In genomic region chr14:35365130-35366047, GRCh38 we compare ENCODE assay signal across 8 cellular contexts. TPM values are rescaled to one million over a fixed set of nuclear protein-coding genes. Genes with fewer than 3 reads are reported as not detected.
DNase-seq lines count a peak whose midpoint lies in the region; ATAC-seq, FAIRE-seq and TF ChIP-seq lines count a peak whose summit lies in the region.

No MANE protein-coding gene starts in this region.

- no peaks in the 10 kb centered on the region for H3K36me3 Mint-ChIP-seq in activated CD4-positive, alpha-beta T cell treated with anti-CD3 and anti-CD28 coated beads for 36 hours (ENCODE audit: low read depth)

- ATAC-seq in HG03558 (IDR thresholded peaks at IDR 0.05; ENCODE audit: extremely low read depth, unreplicated experiment) (peak; percentile 46), mucosa of descending colon (peak; percentile 92), HG02571 (IDR thresholded peaks at IDR 0.05; ENCODE audit: unreplicated experiment) (no peak)
- ATAC-seq in activated CD4-positive, alpha-beta T cell treated with anti-CD3 and anti-CD28 coated beads for 36 hours: peak; percentile 96

- H3K27me3 ChIP-seq in BLaER1 treated with 17β-estradiol and CSF1 and Interleukin-3, amounts not matched to agents 10 nM and 100 nM: no peaks in the 10 kb centered on the region
- no peaks in the 10 kb centered on the region for H3K27me3 ChIP-seq in colonic mucosa

- H3K27me3 Mint-ChIP-seq in activated CD4-positive, alpha-beta T cell treated with anti-CD3 and anti-CD28 coated beads for 36 hours: no peaks in the 10 kb centered on the region

- H3K9ac ChIP-seq in BLaER1 treated with 17β-estradiol and CSF1 and Interleukin-3, amounts not matched to agents 10 nM and 100 nM: peak overlapping the region in 7 of 11 experiments; percentile 2 to 82 (median 64); a peak in 11 of 22 replicates
- H3K9ac ChIP-seq in colonic mucosa (ENCODE audit: low read depth in 2 of 2, low read length in 2 of 2): peak overlapping the region in 1 of 2 donors; percentile 40

- H3K4me3 Mint-ChIP-seq in activated CD4-positive, alpha-beta T cell treated with anti-CD3 and anti-CD28 coated beads for 36 hours: peak overlapping the region; percentile 36

- H3K27ac Mint-ChIP-seq in activated CD4-positive, alpha-beta T cell treated with anti-CD3 and anti-CD28 coated beads for 36 hours: peak overlapping the region; percentile 97

- no peak for FAIRE-seq in GM19239 (lab: Jason Lieb, UNC)

- POLR2A ChIA-PET in activated CD4-positive, alpha-beta T cell treated with anti-CD3 and anti-CD28 coated beads for 36 hours (lab: Charles Lee): interaction anchor here (0.5 to 3.5 kb wide), 16 partner anchors 9 to 417 kb away, joined by 3 to 87 read pairs (median 7); partner anchors contain the start of genes NFKBIA and PSMA6

- CTCF ChIA-PET in activated CD4-positive, alpha-beta T cell treated with anti-CD3 and anti-CD28 coated beads for 36 hours (lab: Charles Lee): interaction anchor here (0.6 to 3.7 kb wide), 12 partner anchors 9 to 486 kb away, joined by 3 to 19 read pairs (median 4); partner anchors contain the start of genes NFKBIA and PSMA6

- no peaks in the 10 kb centered on the region for H3K9me3 Mint-ChIP-seq in activated CD4-positive, alpha-beta T cell treated with anti-CD3 and anti-CD28 coated beads for 36 hours (ENCODE audit: low read depth)

- peak overlapping the region; percentile 76 to 93 (median 83) for H3K4me2 ChIP-seq in BLaER1 treated with 17β-estradiol and CSF1 and Interleukin-3, amounts not matched to agents 10 nM and 100 nM

- peaks cover 0 to 5% (median 0%) of the 10 kb centered on the region in 11 experiments; a peak in 1 of 22 replicates for H3K9me3 ChIP-seq in BLaER1 treated with 17β-estradiol and CSF1 and Interleukin-3, amounts not matched to agents 10 nM and 100 nM (replicated peaks in 1 of 11)
- H3K9me3 ChIP-seq in colonic mucosa: no peaks in the 10 kb centered on the region
- H3K9me3 ChIP-seq in mucosa of descending colon: no peaks in the 10 kb centered on the region

- DNase-seq in activated CD4-positive, alpha-beta T cell treated with anti-CD3 and anti-CD28 coated beads for 36 hours: peak; percentile 93
- DNase-seq in colonic mucosa (peak; percentile 62), mucosa of descending colon (peak in 2 of 3 donors; percentile 50 to 79), GM19239 (ENCODE audit: insufficient read length, low spot score) (no peak)
- DNase-seq in stimulated activated CD8-positive, alpha-beta memory T cell treated with anti-CD3 and anti-CD28 coated beads, Interleukin-7, amount 100 ng/mL, for 48 hours (ENCODE audit: extremely low read depth in 1 of 2, low read depth in 1 of 2): peak; percentile 66 to 87

- no peaks in the 10 kb centered on the region for H3K36me3 ChIP-seq in BLaER1 treated with 17β-estradiol and CSF1 and Interleukin-3, amounts not matched to agents 10 nM and 100 nM
- no peaks in the 10 kb centered on the region for H3K36me3 ChIP-seq in colonic mucosa
- H3K36me3 ChIP-seq in mucosa of descending colon (ENCODE audit: low read depth): no peaks in the 10 kb centered on the region

- TF ChIP-seq CTCF in colonic mucosa (IDR thresholded peaks at IDR 0.05) (no peak), mucosa of descending colon (IDR thresholded peaks at IDR 0.05) (no peak)

- H3K4me3 ChIP-seq in BLaER1 treated with 17β-estradiol and CSF1 and Interleukin-3, amounts not matched to agents 10 nM and 100 nM: no peak overlapping the region; a peak in 1 of 20 replicates
- no peak overlapping the region for H3K4me3 ChIP-seq in colonic mucosa
- no peak overlapping the region for H3K4me3 ChIP-seq in mucosa of descending colon

- H3K4me1 Mint-ChIP-seq in activated CD4-positive, alpha-beta T cell treated with anti-CD3 and anti-CD28 coated beads for 36 hours: peaks cover 59% of the 10 kb centered on the region

- H3K27ac ChIP-seq in BLaER1 treated with 17β-estradiol and CSF1 and Interleukin-3, amounts not matched to agents 10 nM and 100 nM: peak overlapping the region; percentile 65 to 95 (median 79); a peak in 20 of 22 replicates
- H3K27ac ChIP-seq in colonic mucosa: peak overlapping the region; percentile 50

- intact Hi-C loops in activated CD4-positive, alpha-beta T cell treated with anti-CD3 and anti-CD28 coated beads for 36 hours (cut with DNase I, micrococcal nuclease): loop anchor here (1.0 kb wide), 5 partner anchors 9 to 50 kb away; partner anchors contain the start of gene NFKBIA (in 1 of the 2)
- intact Hi-C loops in colonic mucosa (cut with DNase I): no loop called here
- intact Hi-C loops in mucosa of descending colon (cut with DNase I, micrococcal nuclease): no loop called here

- peaks cover 50 to 86% (median 57%) of the 10 kb centered on the region in 10 experiments for H3K4me1 ChIP-seq in BLaER1 treated with 17β-estradiol and CSF1 and Interleukin-3, amounts not matched to agents 10 nM and 100 nM
- H3K4me1 ChIP-seq in colonic mucosa (no peaks in the 10 kb centered on the region), mucosa of descending colon (ENCODE audit: low read depth) (no peaks in the 10 kb centered on the region)

- no peaks in the 10 kb centered on the region for H4K20me1 ChIP-seq in BLaER1 treated with 17β-estradiol and CSF1 and Interleukin-3, amounts not matched to agents 10 nM and 100 nM

RNA-seq across cellular contexts. Expression of gene NFKBIA, which starts 39.2 kb away (rescaled TPM):
- total RNA-seq in activated CD4-positive, alpha-beta T cell treated with anti-CD3 and anti-CD28 coated beads for 36 hours: 100 to 1,000 TPM; 264 to 298 TPM
- 100 to 1,000 TPM in 1 of 2 donors, 10 to 100 TPM in 1; 78.2 to 125 TPM for total RNA-seq in colonic mucosa
- 100 to 1,000 TPM; 134 to 180 (median 153) TPM for total RNA-seq in mucosa of descending colon

Comparison
In these comparisons a context has a peak if more than half of its experiments do, and no peak if none do; other contexts are left out.
1. intact Hi-C loops: an anchor here in activated CD4-positive, alpha-beta T cell treated with anti-CD3 and anti-CD28 coated beads for 36 hours (1.0 kb wide); none called in colonic mucosa and mucosa of descending colon.